20 cellular contexts compared by ENCODE assay signal in the genomic region with DNA sequence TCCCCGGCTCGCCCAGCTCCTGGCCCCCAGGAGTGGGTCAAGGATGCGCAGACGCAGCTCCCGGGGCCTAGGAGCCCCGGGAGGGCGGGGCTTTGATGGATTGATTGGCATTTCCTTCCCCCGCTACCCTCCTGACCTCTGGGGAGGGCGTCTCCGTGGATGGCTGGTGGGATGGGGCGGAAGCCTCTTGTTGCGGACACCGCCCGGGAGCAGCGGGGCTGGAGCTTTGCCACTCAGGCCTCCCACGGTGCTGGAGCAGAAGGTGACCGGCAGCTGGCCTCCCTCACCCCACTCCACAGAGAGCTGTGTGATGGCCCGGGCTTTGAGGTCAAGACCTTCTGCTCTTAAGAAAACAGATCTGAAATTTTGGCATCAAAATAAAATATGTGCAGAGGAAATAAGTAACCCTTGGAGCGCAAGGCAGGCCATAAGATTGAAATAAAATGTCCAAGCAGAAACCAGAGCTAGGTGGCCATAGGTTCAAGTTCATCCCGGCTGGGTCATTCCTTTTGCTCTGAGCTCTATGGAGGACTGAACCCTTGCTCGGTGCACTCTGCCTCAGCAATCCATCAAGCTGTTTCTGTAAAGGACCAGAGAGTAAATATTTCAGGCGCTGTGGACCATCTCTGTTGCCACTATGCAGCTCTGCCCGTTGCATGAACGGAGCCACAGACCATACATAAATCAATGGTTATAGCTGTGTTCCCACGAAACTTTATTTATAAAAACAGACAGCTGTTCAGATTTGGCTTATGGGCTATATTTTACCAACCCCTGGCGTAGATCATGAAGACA.
DNase-seq lines count a peak whose midpoint lies in the region; ATAC-seq and TF ChIP-seq lines count a peak whose summit lies in the region.
"Had no signal": no experiment of that assay in that cellular context is flagged by ENCODE, and none has a peak within 500 bp of the region (broad histone marks: within the 10 kb centered on the region; RNA-seq: fewer than 3 reads in every experiment).

No MANE protein-coding gene starts in this region.

- H3K27me3 Mint-ChIP-seq in GM23338 (ENCODE audit: insufficient read depth, low read depth, poor library complexity): peaks cover 9% of the 10 kb centered on the region
- H3K27me3 Mint-ChIP-seq in stimulated activated memory B cell treated with anti-CD40 and anti-IgM and Interleukin-4, amounts not matched to agents 10 μg/mL and 1 μg/mL and 100 μg/mL, for 72 hours: peaks cover 32% of the 10 kb centered on the region
- H3K27me3 Mint-ChIP-seq: activated naive CD8-positive, alpha-beta T cell treated with anti-CD3 and anti-CD28 coated beads, Interleukin-2, amount 50 U/mL, for 24 hours had no signal

- no peak overlapping the region for H3K4ac ChIP-seq in neuronal stem cell (ENCODE audit: low read length)

- DNase-seq in GM23338 (ENCODE audit: low spot score) (peak; percentile 79), SJCRH30 (peak; percentile 85 to 86), left ventricle myocardium superior (peak; percentile 83), neuronal stem cell (ENCODE audit: low spot score) (no peak), NCI-H1436 treated with DMSO at 0.1 percent for 48 hours (lab: John Stamatoyannopoulos, UW) (no peak), NK-92 (lab: John Stamatoyannopoulos, UW; ENCODE audit: unreplicated experiment) (no peak), occipital lobe (lab: John Stamatoyannopoulos, UW) (no peak)
- DNase-seq: activated naive CD8-positive, alpha-beta T cell treated with anti-CD3 and anti-CD28 coated beads, Interleukin-2, amount 50 U/mL, for 24 hours; CD4-positive, alpha-beta T cell; central memory CD4-positive, alpha-beta T cell; effector memory CD8-positive, alpha-beta T cell; head of caudate nucleus; NCI-H2029; NCI-H510A treated with DMSO at 0.1 percent for 48 hours; SHP77 treated with DMSO at 0.1 percent for 48 hours; sigmoid colon had no signal

- peaks cover 43% of the 10 kb centered on the region for H3K4me1 ChIP-seq in GM23338 (ENCODE audit: insufficient read depth)
- peaks cover 51% of the 10 kb centered on the region for H3K4me1 ChIP-seq in SJCRH30
- H3K4me1 ChIP-seq in neuronal stem cell (ENCODE audit: control insufficient read depth in 2 of 2, insufficient read depth in 1 of 2, low read depth in 1 of 2, low read length in 2 of 2): peaks cover 0 to 33% of the 10 kb centered on the region in 2 donors
- H3K4me1 ChIP-seq: sigmoid colon had no signal

- H3K9ac ChIP-seq in neuronal stem cell (ENCODE audit: low read depth, low read length, poor library complexity): no peak overlapping the region

- no peak overlapping the region for H3K14ac ChIP-seq in neuronal stem cell (ENCODE audit: low read length)

- H4K8ac ChIP-seq in neuronal stem cell (ENCODE audit: low read depth, low read length): no peak overlapping the region

- no peaks in the 10 kb centered on the region for H3K36me3 Mint-ChIP-seq in GM23338 (ENCODE audit: low read depth)
- no peaks in the 10 kb centered on the region for H3K36me3 Mint-ChIP-seq in stimulated activated memory B cell treated with anti-CD40 and anti-IgM and Interleukin-4, amounts not matched to agents 10 μg/mL and 1 μg/mL and 100 μg/mL, for 72 hours

- H3K79me1 ChIP-seq in neuronal stem cell (ENCODE audit: low read depth, low read length): no peaks in the 10 kb centered on the region

- no peak overlapping the region for H2BK5ac ChIP-seq in neuronal stem cell (ENCODE audit: low read length)

- H3K36me3 ChIP-seq in GM23338 (ENCODE audit: insufficient read depth) (no peaks in the 10 kb centered on the region), SJCRH30 (no peaks in the 10 kb centered on the region), neuronal stem cell (replicated peaks in 1 of 2; ENCODE audit: control insufficient read depth in 2 of 2, insufficient read depth in 2 of 2, low read length in 2 of 2) (no peaks in the 10 kb centered on the region)
- H3K36me3 ChIP-seq: sigmoid colon, upper lobe of left lung had no signal

- H3K27ac ChIP-seq in GM23338 (ENCODE audit: low read depth) (no peak overlapping the region), SJCRH30 (peak overlapping the region; percentile 38; the same call in 1 of the 2 replicates), neuronal stem cell (replicated peaks; ENCODE audit: low read length) (no peak overlapping the region)
- H3K27ac ChIP-seq: sigmoid colon, upper lobe of left lung had no signal

- no peak overlapping the region for H3K27ac Mint-ChIP-seq in GM23338
- H3K27ac Mint-ChIP-seq in stimulated activated memory B cell treated with anti-CD40 and anti-IgM and Interleukin-4, amounts not matched to agents 10 μg/mL and 1 μg/mL and 100 μg/mL, for 72 hours: no peak overlapping the region
- H3K27ac Mint-ChIP-seq: activated naive CD8-positive, alpha-beta T cell treated with anti-CD3 and anti-CD28 coated beads, Interleukin-2, amount 50 U/mL, for 24 hours; CD4-positive, alpha-beta T cell; effector memory CD8-positive, alpha-beta T cell; stimulated activated naive CD8-positive, alpha-beta T cell treated with anti-CD3 and anti-CD28 coated beads, Interleukin-15, Interleukin-2, amounts not matched to agents 100 ng/mL and 50 ng/mL, for 24 hours had no signal

- H3K18ac ChIP-seq in neuronal stem cell (ENCODE audit: low read length): no peak overlapping the region

- no peak for TF ChIP-seq CTCF in GM23338 (conservative IDR thresholded peaks at IDR 0.05; ENCODE audit: low read depth in 2 of 2)

- peaks cover 47% of the 10 kb centered on the region for H3K4me1 Mint-ChIP-seq in GM23338
- H3K4me1 Mint-ChIP-seq in stimulated activated memory B cell treated with anti-CD40 and anti-IgM and Interleukin-4, amounts not matched to agents 10 μg/mL and 1 μg/mL and 100 μg/mL, for 72 hours: no peaks in the 10 kb centered on the region
- H3K4me1 Mint-ChIP-seq: activated naive CD8-positive, alpha-beta T cell treated with anti-CD3 and anti-CD28 coated beads, Interleukin-2, amount 50 U/mL, for 24 hours had no signal

- no peak overlapping the region for H2BK120ac ChIP-seq in neuronal stem cell (ENCODE audit: low read depth, low read length)

- H3K9me3 Mint-ChIP-seq in GM23338: no peaks in the 10 kb centered on the region; the same call in 1 of the 3 replicates
- no peaks in the 10 kb centered on the region for H3K9me3 Mint-ChIP-seq in stimulated activated memory B cell treated with anti-CD40 and anti-IgM and Interleukin-4, amounts not matched to agents 10 μg/mL and 1 μg/mL and 100 μg/mL, for 72 hours
- H3K9me3 Mint-ChIP-seq: activated naive CD8-positive, alpha-beta T cell treated with anti-CD3 and anti-CD28 coated beads, Interleukin-2, amount 50 U/mL, for 24 hours; effector memory CD8-positive, alpha-beta T cell; stimulated activated naive CD8-positive, alpha-beta T cell treated with anti-CD3 and anti-CD28 coated beads, Interleukin-15, Interleukin-2, amounts not matched to agents 100 ng/mL and 50 ng/mL, for 24 hours had no signal

- 0 out of 2 replicates have a peak, but pooled peaks cover 4% of the 10 kb centered on the region for H3F3A ChIP-seq in GM23338 (replicated peaks; ENCODE audit: low read depth)

- H3K4me3 Mint-ChIP-seq in GM23338: no peak overlapping the region
- H3K4me3 Mint-ChIP-seq in stimulated activated memory B cell treated with anti-CD40 and anti-IgM and Interleukin-4, amounts not matched to agents 10 μg/mL and 1 μg/mL and 100 μg/mL, for 72 hours: no peak overlapping the region
- H3K4me3 Mint-ChIP-seq: activated naive CD8-positive, alpha-beta T cell treated with anti-CD3 and anti-CD28 coated beads, Interleukin-2, amount 50 U/mL, for 24 hours; CD4-positive, alpha-beta T cell; effector memory CD8-positive, alpha-beta T cell; stimulated activated naive CD8-positive, alpha-beta T cell treated with anti-CD3 and anti-CD28 coated beads, Interleukin-15, Interleukin-2, amounts not matched to agents 100 ng/mL and 50 ng/mL, for 24 hours had no signal

- H3K23ac ChIP-seq in neuronal stem cell (ENCODE audit: low read depth, low read length, poor library complexity): no peak overlapping the region

- peak; percentile 67 for ATAC-seq in GM23338
- ATAC-seq in left ventricle myocardium superior: peak; percentile 91
- no peak for ATAC-seq in stimulated activated memory B cell treated with anti-CD40 and anti-IgM and Interleukin-4, amounts not matched to agents 10 μg/mL and 1 μg/mL and 100 μg/mL, for 72 hours
- ATAC-seq: activated CD4-positive, CD25-positive, alpha-beta regulatory T cell treated with anti-CD3 and anti-CD28 coated beads, Interleukin-2, amount 50 U/mL, for 24 hours; activated naive CD8-positive, alpha-beta T cell treated with anti-CD3 and anti-CD28 coated beads, Interleukin-2, amount 50 U/mL, for 24 hours; effector memory CD8-positive, alpha-beta T cell had no signal

- no peaks in the 10 kb centered on the region for H4K20me1 ChIP-seq in GM23338 (replicated peaks; ENCODE audit: insufficient read depth)

- no CpG with 5 or more reads among the region's 26 CpGs for WGBS in neuronal stem cell (ENCODE audit: extremely low coverage in 2 of 2, insufficient read length in 2 of 2, insufficient replicate concordance in 1 of 2), 2 donors

- H2AK5ac ChIP-seq in neuronal stem cell (ENCODE audit: low read depth, low read length): no peak overlapping the region

- H3K4me2 ChIP-seq in GM23338 (peak overlapping the region; percentile 72), neuronal stem cell (ENCODE audit: insufficient read depth, low read length, poor library complexity, severe bottlenecking) (no peak overlapping the region)

- H2BK12ac ChIP-seq in neuronal stem cell (ENCODE audit: low read length): no peak overlapping the region

- H3K4me3 ChIP-seq in GM23338: peak overlapping the region; percentile 11; the same call in 1 of the 2 replicates
- H3K4me3 ChIP-seq in SJCRH30: peak overlapping the region; percentile 37
- H3K4me3 ChIP-seq in neuronal stem cell (ENCODE audit: low read length in 2 of 2): no peak overlapping the region
- H3K4me3 ChIP-seq: sigmoid colon, upper lobe of left lung had no signal

- no peak overlapping the region for H2BK15ac ChIP-seq in neuronal stem cell (ENCODE audit: low read length)

- H3K27me3 ChIP-seq in GM23338 (ENCODE audit: insufficient read depth) (no peaks in the 10 kb centered on the region), SJCRH30 (no peaks in the 10 kb centered on the region), neuronal stem cell (ENCODE audit: control insufficient read depth in 3 of 3, insufficient read depth in 3 of 3, low read depth in 1 of 3, low read length in 3 of 3) (no peaks in the 10 kb centered on the region)
- H3K27me3 ChIP-seq: sigmoid colon, upper lobe of left lung had no signal

- no peaks in the 10 kb centered on the region for H3K79me2 ChIP-seq in GM23338 (replicated peaks; ENCODE audit: insufficient read depth)

- no peaks in the 10 kb centered on the region for H3K9me2 ChIP-seq in GM23338 (ENCODE audit: insufficient read depth)

- H4K91ac ChIP-seq in neuronal stem cell (ENCODE audit: low read depth, low read length, poor library complexity): no peak overlapping the region

- H3K9me3 ChIP-seq in SJCRH30 (replicated peaks) (no peaks in the 10 kb centered on the region), neuronal stem cell (replicated peaks in 1 of 2; ENCODE audit: control insufficient read depth in 2 of 2, insufficient read depth in 1 of 2, low read depth in 1 of 2, low read length in 2 of 2) (no peaks in the 10 kb centered on the region)
- H3K9me3 ChIP-seq: sigmoid colon, upper lobe of left lung had no signal

- intact Hi-C loops in left ventricle myocardium superior (cut with micrococcal nuclease): no loop called here

- H2AFZ ChIP-seq in GM23338: peak overlapping the region; percentile 91; the same call in 1 of the 2 replicates
- peak overlapping the region; percentile 71 for H2AFZ ChIP-seq in neuronal stem cell (ENCODE audit: low read length)

Comparison
In these comparisons a context has a peak if more than half of its experiments do, and no peak if none do; other contexts are left out.
1. DNase-seq: peak in GM23338 (single experiment), SJCRH30 (2 of 2) and left ventricle myocardium superior (single experiment); none in neuronal stem cell (single experiment), NCI-H1436 treated with DMSO at 0.1 percent for 48 hours (single experiment), NK-92 (single experiment) and occipital lobe (single experiment).
2. H3K4me3 ChIP-seq: peak in GM23338 (single experiment) and SJCRH30 (single experiment); none in neuronal stem cell (0 of 2).